In the genomic region with DNA sequence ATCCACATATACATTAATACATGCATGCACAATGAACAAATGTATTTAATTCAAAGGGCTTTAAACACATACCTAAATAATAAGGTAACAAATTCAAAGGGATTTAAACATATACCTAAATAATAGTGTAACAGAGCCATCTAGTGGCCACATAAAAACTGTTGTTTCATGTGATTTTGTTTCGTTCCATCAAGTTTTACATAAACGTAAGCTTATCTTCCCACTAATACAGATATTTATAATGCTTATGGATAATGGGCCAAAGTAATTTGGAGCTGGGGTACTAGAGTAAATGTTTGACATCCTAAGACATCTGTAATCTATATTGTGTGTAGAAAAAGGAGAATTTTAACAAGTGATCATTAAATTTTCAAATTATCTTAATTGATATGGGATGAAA, we compare ENCODE assay signal across 8 cellular contexts.
DNase-seq lines count a peak whose midpoint lies in the region; ATAC-seq, FAIRE-seq and TF ChIP-seq lines count a peak whose summit lies in the region.

No MANE protein-coding gene starts in this region.

- H2BK15ac ChIP-seq in IMR-90 (ENCODE audit: low read depth, low read length): no peak overlapping the region

- H2BK20ac ChIP-seq in IMR-90 (ENCODE audit: low read depth, low read length): no peak overlapping the region

- no peak overlapping the region for H3K27ac ChIP-seq in CD4-positive, alpha-beta memory T cell (ENCODE audit: low read depth, low read length)
- H3K27ac ChIP-seq in IMR-90 (ENCODE audit: insufficient read depth, low read length): no peak overlapping the region
- no peak overlapping the region for H3K27ac ChIP-seq in SK-N-MC

- no peaks in the 10 kb centered on the region for H3K36me3 ChIP-seq in CD4-positive, alpha-beta memory T cell (ENCODE audit: insufficient read depth, low read length)
- H3K36me3 ChIP-seq in IMR-90 (ENCODE audit: control insufficient read depth, insufficient read depth, low read length) (no peaks in the 10 kb centered on the region), SK-N-MC (ENCODE audit: insufficient read depth, low read length) (no peaks in the 10 kb centered on the region)

- CTCF ChIA-PET in CD4-positive, alpha-beta memory T cell (lab: Charles Lee; ENCODE audit: partially characterized antibody): interaction anchor here (0.6 to 2.0 kb wide), 4 partner anchors 9 to 475 kb away, joined by 3 to 6 read pairs (median 5); no protein-coding TSS in a partner anchor
- CTCF ChIA-PET in IMR-90 (lab: Yijun Ruan, JAX): no interaction called here

- H2BK120ac ChIP-seq in IMR-90 (ENCODE audit: low read depth, low read length): no peak overlapping the region

- peak; percentile 68 for TF ChIP-seq CTCF in IMR-90 (conservative IDR thresholded peaks at IDR 0.05; ENCODE audit: low read depth, low read length)
- TF ChIP-seq CTCF in retinal pigment epithelial cell (conservative IDR thresholded peaks at IDR 0.05; ENCODE audit: low read depth, low read length): peak; percentile 37

- H4K20me1 ChIP-seq in IMR-90 (ENCODE audit: insufficient read depth, low read length): no peaks in the 10 kb centered on the region

- no peak overlapping the region for H2BK5ac ChIP-seq in IMR-90 (ENCODE audit: low read depth, low read length, poor library complexity, severe bottlenecking)

- no peak for FAIRE-seq in H54 (lab: Jason Lieb, UNC)

- H3K9ac ChIP-seq in IMR-90 (ENCODE audit: low read depth, low read length) (no peak overlapping the region), SK-N-MC (ENCODE audit: insufficient read length) (no peak overlapping the region)

- H3K27me3 Mint-ChIP-seq in CD4-positive, alpha-beta memory T cell: peaks cover 1% of the 10 kb centered on the region in 2 donors

- ATAC-seq in GM18909 (IDR thresholded peaks at IDR 0.05; ENCODE audit: poor library complexity, unreplicated experiment) (peak; percentile 53), IMR-90 (ENCODE audit: low read depth) (peak; percentile 68; the same call in 1 of the 2 replicates)

- dilution Hi-C loops in IMR-90 (cut with HindIII; ENCODE audit: low sequenced_read_pairs, unreplicated experiment): no loop called here

- H3K4me3 ChIP-seq in CD4-positive, alpha-beta memory T cell (ENCODE audit: low read length in 2 of 2): no peak overlapping the region
- H3K4me3 ChIP-seq in IMR-90 (ENCODE audit: insufficient read depth, low read depth, low read length): no peak overlapping the region
- H3K4me3 ChIP-seq in SK-N-MC: peak overlapping the region; percentile 38; the same call in 1 of the 2 replicates
- H3K4me3 ChIP-seq in retinal pigment epithelial cell (ENCODE audit: low read length): no peak overlapping the region

- H2AFZ ChIP-seq in IMR-90 (replicated peaks; ENCODE audit: low read length, poor library complexity): no peak overlapping the region

- peak; percentile 61 for TF ChIP-seq RAD21 in IMR-90 (IDR thresholded peaks at IDR 0.05; ENCODE audit: low read length)

- intact Hi-C loops in CD4-positive, alpha-beta memory T cell (cut with micrococcal nuclease): no loop called here
- intact Hi-C loops in IMR-90 (cut with micrococcal nuclease): loop anchor here (1.0 to 2.0 kb wide), 2 partner anchors 46 to 1136 kb away; no protein-coding TSS in a partner anchor

- no peak overlapping the region for H2AK9ac ChIP-seq in IMR-90 (replicated peaks; ENCODE audit: low read depth, low read length, poor library complexity)

- in situ Hi-C loops in IMR-90 (cut with MboI; ENCODE audit: low sequenced_read_pairs): loop anchor here (25.0 kb wide), 1 partner anchor 908 kb away; no protein-coding TSS in a partner anchor

- H3K18ac ChIP-seq in IMR-90 (ENCODE audit: low read depth, low read length): no peak overlapping the region

- H3K4me1 Mint-ChIP-seq in CD4-positive, alpha-beta memory T cell: peaks cover 0 to 2% (median under 1%) of the 10 kb centered on the region in 4 donors

- H3K23ac ChIP-seq in IMR-90 (ENCODE audit: low read depth, low read length): no peak overlapping the region

- H4K91ac ChIP-seq in IMR-90 (ENCODE audit: insufficient read depth, low read depth, low read length): no peak overlapping the region

- no peaks in the 10 kb centered on the region for H3K36me3 Mint-ChIP-seq in CD4-positive, alpha-beta memory T cell

- POLR2A ChIA-PET in CD4-positive, alpha-beta memory T cell (lab: Charles Lee; ENCODE audit: partially characterized antibody): interaction anchor here (0.8 kb wide), 1 partner anchor 83 kb away, joined by 4 read pairs; no protein-coding TSS in a partner anchor
- POLR2A ChIA-PET in IMR-90 (lab: Charles Lee; ENCODE audit: unreplicated experiment): no interaction called here

- H3K9me3 ChIP-seq in CD4-positive, alpha-beta memory T cell (ENCODE audit: control insufficient read depth in 1 of 2, low read length in 2 of 2): no peaks in the 10 kb centered on the region
- H3K9me3 ChIP-seq in IMR-90 (ENCODE audit: control insufficient read depth, insufficient read depth, low read length) (no peaks in the 10 kb centered on the region), SK-N-MC (ENCODE audit: low read depth, low read length) (no peaks in the 10 kb centered on the region)

- no CpG with 5 or more reads among the region's 2 CpGs for WGBS in IMR-90 (ENCODE audit: extremely low coverage in 2 of 2, insufficient read length in 1 of 2), 2 experiments

- H3K9me3 Mint-ChIP-seq in CD4-positive, alpha-beta memory T cell: no peaks in the 10 kb centered on the region

- H3K9me1 ChIP-seq in IMR-90 (ENCODE audit: insufficient read depth, low read length): no peaks in the 10 kb centered on the region

- H4K8ac ChIP-seq in IMR-90 (ENCODE audit: low read depth in 2 of 2, low read length in 2 of 2): no peak overlapping the region

- no peak overlapping the region for H3K56ac ChIP-seq in IMR-90 (ENCODE audit: extremely low read depth, insufficient read depth, low read length)

- no peak overlapping the region for H2AK5ac ChIP-seq in IMR-90 (ENCODE audit: low read depth, low read length)

- BruUV-seq in IMR-90 (replicated peaks; lab: Mats Ljungman, UMichigan): no TSS peak

- H3K4ac ChIP-seq in IMR-90 (ENCODE audit: low read depth, low read length): no peak overlapping the region

- H3K27ac Mint-ChIP-seq in CD4-positive, alpha-beta memory T cell: no peak overlapping the region

- H4K5ac ChIP-seq in IMR-90 (ENCODE audit: low read depth, low read length): no peak overlapping the region

- no peak overlapping the region for H3K14ac ChIP-seq in IMR-90 (replicated peaks; ENCODE audit: low read depth, low read length)

- H3K4me3 Mint-ChIP-seq in CD4-positive, alpha-beta memory T cell: no peak overlapping the region

- no peaks in the 10 kb centered on the region for H3K79me1 ChIP-seq in IMR-90 (ENCODE audit: low read depth in 1 of 2, low read length in 2 of 2)

- TF ChIP-seq POLR2A in IMR-90 (IDR thresholded peaks at IDR 0.05; ENCODE audit: low read depth, low read length): no peak
- no peak for TF ChIP-seq POLR2A in H54 (IDR thresholded peaks at IDR 0.05; ENCODE audit: low read depth, low read length)

- no peaks in the 10 kb centered on the region for H3K27me3 ChIP-seq in CD4-positive, alpha-beta memory T cell (ENCODE audit: insufficient read depth, low read length)
- peaks cover 2% of the 10 kb centered on the region for H3K27me3 ChIP-seq in IMR-90 (ENCODE audit: control insufficient read depth, insufficient read depth, low read length)

- H3K4me1 ChIP-seq in CD4-positive, alpha-beta memory T cell (ENCODE audit: insufficient read depth, low read length): no peaks in the 10 kb centered on the region
- no peaks in the 10 kb centered on the region for H3K4me1 ChIP-seq in IMR-90 (ENCODE audit: control insufficient read depth, insufficient read depth, low read length)

- DNase-seq in CD4-positive, alpha-beta memory T cell: peak in 4 of 5 donors; percentile 36 to 45 (median 41)
- DNase-seq in IMR-90: peak; percentile 66
- DNase-seq in SK-N-MC (ENCODE audit: low read depth, low spot score): peak; percentile 85
- peak; percentile 25 for DNase-seq in fibroblast of gingiva (ENCODE audit: low read depth)
- no peak for DNase-seq in retinal pigment epithelial cell (ENCODE audit: low read depth)
- no peak for DNase-seq in GDM1 (lab: John Stamatoyannopoulos, UW)
- no peak for DNase-seq in H54 (ENCODE audit: insufficient read length, low spot score)

- no peak overlapping the region for H3K4me2 ChIP-seq in IMR-90 (ENCODE audit: low read depth, low read length)

TF ChIP-seq in IMR-90, 13 proteins besides CTCF, POLR2A, EP300 and RAD21:
- TF ChIP-seq RCOR1 (IDR thresholded peaks at IDR 0.05; ENCODE audit: insufficient replicate concordance, low read length): no peak
- TF ChIP-seq SMC3 (IDR thresholded peaks at IDR 0.05; ENCODE audit: low read depth, low read length): peak; percentile 41; the same call in 1 of the 2 replicates

Comparison
In these comparisons a context has a peak if more than half of its experiments do, and no peak if none do; other contexts are left out.
1. DNase-seq: peak in CD4-positive, alpha-beta memory T cell (4 of 5), IMR-90 (single experiment), SK-N-MC (single experiment) and fibroblast of gingiva (single experiment); none in retinal pigment epithelial cell (single experiment), GDM1 (single experiment) and H54 (single experiment).